10 cellular contexts compared by ENCODE assay signal in genomic region chr11:61700221-61700620, GRCh38. TPM values are rescaled to one million over a fixed set of nuclear protein-coding genes. Genes with fewer than 3 reads are reported as not detected.
DNase-seq lines count a peak whose midpoint lies in the region; ATAC-seq and TF ChIP-seq lines count a peak whose summit lies in the region.
"Had no signal": no experiment of that assay in that cellular context is flagged by ENCODE, and none has a peak within 500 bp of the region (broad histone marks: within the 10 kb centered on the region; RNA-seq: fewer than 3 reads in every experiment).

No MANE protein-coding gene starts in this region.

- H3K9me3 Mint-ChIP-seq in Calu3 (ENCODE audit: low read depth, unreplicated experiment) = no peaks in the 10 kb centered on the region
- no peaks in the 10 kb centered on the region for H3K9me3 Mint-ChIP-seq in dendritic cell treated with granulocyte-macrophage colony-stimulating factor and Interleukin-4, amounts not matched to agents 40 ng/mL and 50 ng/mL, for 4 days
- H3K9me3 Mint-ChIP-seq in stimulated activated naive CD8-positive, alpha-beta T cell treated with anti-CD3 and anti-CD28 coated beads, Interleukin-15, amount 100 ng/mL, for 72 hours = no peaks in the 10 kb centered on the region

- peaks cover 46% of the 10 kb centered on the region for H3K4me1 Mint-ChIP-seq in Calu3 (ENCODE audit: low read depth, unreplicated experiment)
- peaks cover 96% of the 10 kb centered on the region for H3K4me1 Mint-ChIP-seq in dendritic cell treated with granulocyte-macrophage colony-stimulating factor and Interleukin-4, amounts not matched to agents 40 ng/mL and 50 ng/mL, for 4 days (ENCODE audit: low read depth)
- H3K4me1 Mint-ChIP-seq in stimulated activated naive CD8-positive, alpha-beta T cell treated with anti-CD3 and anti-CD28 coated beads, Interleukin-15, amount 100 ng/mL, for 72 hours = peaks cover 59% of the 10 kb centered on the region

- H3K4me3 ChIP-seq in mucosa of descending colon = no peak overlapping the region

- peak overlapping the region; percentile 48 for H3K4me3 Mint-ChIP-seq in Calu3 (ENCODE audit: low read depth, unreplicated experiment)
- no peak overlapping the region for H3K4me3 Mint-ChIP-seq in dendritic cell treated with granulocyte-macrophage colony-stimulating factor and Interleukin-4, amounts not matched to agents 40 ng/mL and 50 ng/mL, for 4 days
- H3K4me3 Mint-ChIP-seq in stimulated activated naive CD8-positive, alpha-beta T cell treated with anti-CD3 and anti-CD28 coated beads, Interleukin-15, amount 100 ng/mL, for 72 hours = no peak overlapping the region

- BruUV-seq in Calu3 (replicated peaks; lab: Mats Ljungman, UMichigan) = no TSS peak

- peaks cover 21% of the 10 kb centered on the region for H3K36me3 Mint-ChIP-seq in Calu3 (ENCODE audit: insufficient read depth, unreplicated experiment)
- peaks cover 59% of the 10 kb centered on the region for H3K36me3 Mint-ChIP-seq in dendritic cell treated with granulocyte-macrophage colony-stimulating factor and Interleukin-4, amounts not matched to agents 40 ng/mL and 50 ng/mL, for 4 days (ENCODE audit: low read depth)

- peak; percentile 84 for ATAC-seq in mucosa of descending colon
- ATAC-seq in stimulated activated naive CD8-positive, alpha-beta T cell treated with anti-CD3 and anti-CD28 coated beads, Interleukin-15, amount 100 ng/mL, for 72 hours = no peak

- TF ChIP-seq CTCF in Calu3 (IDR thresholded peaks at IDR 0.05; ENCODE audit: unreplicated experiment) = no peak
- no peak for TF ChIP-seq CTCF in mucosa of descending colon (IDR thresholded peaks at IDR 0.05)

- DNase-seq in Calu3 (peak; percentile 90), NCI-H69 (lab: John Stamatoyannopoulos, UW) (peak; percentile 82), mucosa of descending colon (peak; percentile 83 to 91 (median 86)), NCI-H2029 (lab: John Stamatoyannopoulos, UW) (no peak), NCI-H187 treated with DMSO at 0.1 percent for 48 hours (lab: John Stamatoyannopoulos, UW) (no peak), OCI-M1 (lab: John Stamatoyannopoulos, UW) (no peak)
- DNase-seq in stimulated activated naive CD8-positive, alpha-beta T cell treated with anti-CD3 and anti-CD28 coated beads, Interleukin-15, amount 100 ng/mL, for 72 hours = no peak
- DNase-seq: activated effector memory CD4-positive, alpha-beta T cell treated with anti-CD3 and anti-CD28 coated beads, Interleukin-2, amount 50 U/mL, for 16 hours; GF-D8 had no signal

- H3K9me3 ChIP-seq in mucosa of descending colon = no peaks in the 10 kb centered on the region

- CTCF ChIA-PET in Calu3 (lab: Charles Lee) = interaction anchor here (0.8 to 1.5 kb wide), 5 partner anchors 13 to 132 kb away, joined by 3 to 12 read pairs (median 4); no protein-coding TSS in a partner anchor

- H3K27me3 Mint-ChIP-seq in Calu3 (ENCODE audit: unreplicated experiment) = no peaks in the 10 kb centered on the region
- no peaks in the 10 kb centered on the region for H3K27me3 Mint-ChIP-seq in dendritic cell treated with granulocyte-macrophage colony-stimulating factor and Interleukin-4, amounts not matched to agents 40 ng/mL and 50 ng/mL, for 4 days
- H3K27me3 Mint-ChIP-seq in stimulated activated naive CD8-positive, alpha-beta T cell treated with anti-CD3 and anti-CD28 coated beads, Interleukin-15, amount 100 ng/mL, for 72 hours = no peaks in the 10 kb centered on the region

- peak overlapping the region; percentile 87 for H3K27ac Mint-ChIP-seq in Calu3 (ENCODE audit: unreplicated experiment)
- peak overlapping the region; percentile 94 for H3K27ac Mint-ChIP-seq in dendritic cell treated with granulocyte-macrophage colony-stimulating factor and Interleukin-4, amounts not matched to agents 40 ng/mL and 50 ng/mL, for 4 days
- H3K27ac Mint-ChIP-seq in stimulated activated naive CD8-positive, alpha-beta T cell treated with anti-CD3 and anti-CD28 coated beads, Interleukin-15, amount 100 ng/mL, for 72 hours = no peak overlapping the region

- intact Hi-C loops in Calu3 (cut with micrococcal nuclease; ENCODE audit: unreplicated experiment) = no loop called here
- intact Hi-C loops in dendritic cell treated with granulocyte-macrophage colony-stimulating factor and Interleukin-4, amounts not matched to agents 40 ng/mL and 50 ng/mL, for 4 days (cut with micrococcal nuclease) = no loop called here
- intact Hi-C loops in mucosa of descending colon (cut with DNase I, micrococcal nuclease) = no loop called here

- no peaks in the 10 kb centered on the region for H3K36me3 ChIP-seq in mucosa of descending colon (ENCODE audit: low read depth)

- H3K4me1 ChIP-seq in mucosa of descending colon (ENCODE audit: low read depth) = peaks cover 61% of the 10 kb centered on the region

RNA-seq across cellular contexts. Expression of gene DAGLA, which starts 20.0 kb away (rescaled TPM):
- total RNA-seq in Calu3 (2022) (7.5 and 9.0 TPM in 2 replicates), mucosa of descending colon (10 to 100 TPM in 2 of 3 donors, 1 to 10 TPM in 1; 7.2 to 12.0 (median 11.9) TPM)

RNA-seq across cellular contexts. Expression of gene MYRF, which starts 52.2 kb away (rescaled TPM):
- total RNA-seq in Calu3 (2022) (91.4 and 139 TPM in 2 replicates), mucosa of descending colon (10 to 100 TPM in 2 of 3 donors, 1 to 10 TPM in 1; 7.8 to 15.6 (median 10.2) TPM)

Comparison
In these comparisons a context has a peak if more than half of its experiments do, and no peak if none do; other contexts are left out.
1. DNase-seq: peak in Calu3 (single experiment), NCI-H69 (single experiment) and mucosa of descending colon (3 of 3); none in NCI-H2029 (single experiment), NCI-H187 treated with DMSO at 0.1 percent for 48 hours (single experiment), OCI-M1 (single experiment) and stimulated activated naive CD8-positive, alpha-beta T cell treated with anti-CD3 and anti-CD28 coated beads, Interleukin-15, amount 100 ng/mL, for 72 hours (0 of 2).
2. H3K27ac Mint-ChIP-seq: peak in Calu3 (single experiment) and dendritic cell treated with granulocyte-macrophage colony-stimulating factor and Interleukin-4, amounts not matched to agents 40 ng/mL and 50 ng/mL, for 4 days (single experiment); none in stimulated activated naive CD8-positive, alpha-beta T cell treated with anti-CD3 and anti-CD28 coated beads, Interleukin-15, amount 100 ng/mL, for 72 hours (0 of 2).